1 cellular context compared by ENCODE assay signal in the genomic region with DNA sequence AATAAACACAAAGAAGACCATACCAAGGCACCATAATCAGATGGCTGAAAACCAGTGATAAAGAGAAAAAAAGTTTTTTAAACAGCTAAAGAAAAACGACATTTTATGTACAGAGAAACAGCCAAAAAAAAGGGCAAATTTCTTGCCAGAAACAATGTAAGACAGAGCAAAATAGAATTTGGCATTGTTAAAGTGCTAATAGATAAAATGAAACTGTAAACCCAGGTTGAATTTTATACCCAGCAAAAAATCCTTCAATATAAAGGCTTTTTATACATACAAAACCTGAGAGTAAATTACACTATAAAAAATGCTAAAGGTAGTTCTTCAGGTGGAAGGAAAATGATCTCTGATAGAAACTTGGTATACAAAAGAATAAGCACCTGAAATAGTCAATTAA.
TF ChIP-seq lines count a peak whose summit lies in the region.

No MANE protein-coding gene starts in this region.

TF ChIP-seq in HepG2, 621 proteins besides CTCF, POLR2A, EP300 and RAD21:
- TF ChIP-seq YEATS4 (CRISPR knock-in tag; IDR thresholded peaks at IDR 0.05; ENCODE audit: borderline replicate concordance): no peak
- no peak for TF ChIP-seq ZNF772 (CRISPR knock-in tag; IDR thresholded peaks at IDR 0.05)
- TF ChIP-seq ZNF460 (CRISPR knock-in tag; IDR thresholded peaks at IDR 0.05; ENCODE audit: borderline replicate concordance): no peak
- TF ChIP-seq ZFP1 (CRISPR knock-in tag; IDR thresholded peaks at IDR 0.05): peak; percentile 94
- no peak for TF ChIP-seq ZNF883 (CRISPR knock-in tag; IDR thresholded peaks at IDR 0.05; ENCODE audit: not compliant biosample characterization)
- no peak for TF ChIP-seq SMAD3 (CRISPR knock-in tag; IDR thresholded peaks at IDR 0.05)
